1 cellular context compared by ENCODE assay signal in genomic region chr19:48445256-48445605, GRCh38.
TF ChIP-seq lines count a peak whose summit lies in the region.

No MANE protein-coding gene starts in this region.

TF ChIP-seq in HEK293, 187 proteins besides CTCF, POLR2A, EP300 and RAD21 (continued from another document):
- 0 out of 2 replicates have a peak, but pooled peaks have one; percentile 20 for TF ChIP-seq PRDM6 (tag by site-specific recombination; IDR thresholded peaks at IDR 0.05)
- no peak for TF ChIP-seq ZBTB17 (tag by site-specific recombination; IDR thresholded peaks at IDR 0.05)
- TF ChIP-seq, protein P1, sequence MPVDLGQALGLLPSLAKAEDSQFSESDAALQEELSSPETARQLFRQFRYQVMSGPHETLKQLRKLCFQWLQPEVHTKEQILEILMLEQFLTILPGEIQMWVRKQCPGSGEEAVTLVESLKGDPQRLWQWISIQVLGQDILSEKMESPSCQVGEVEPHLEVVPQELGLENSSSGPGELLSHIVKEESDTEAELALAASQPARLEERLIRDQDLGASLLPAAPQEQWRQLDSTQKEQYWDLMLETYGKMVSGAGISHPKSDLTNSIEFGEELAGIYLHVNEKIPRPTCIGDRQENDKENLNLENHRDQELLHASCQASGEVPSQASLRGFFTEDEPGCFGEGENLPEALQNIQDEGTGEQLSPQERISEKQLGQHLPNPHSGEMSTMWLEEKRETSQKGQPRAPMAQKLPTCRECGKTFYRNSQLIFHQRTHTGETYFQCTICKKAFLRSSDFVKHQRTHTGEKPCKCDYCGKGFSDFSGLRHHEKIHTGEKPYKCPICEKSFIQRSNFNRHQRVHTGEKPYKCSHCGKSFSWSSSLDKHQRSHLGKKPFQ (tag by site-specific recombination; IDR thresholded peaks at IDR 0.05): no peak
- no peak for TF ChIP-seq ZNF747 (tag by site-specific recombination; IDR thresholded peaks at IDR 0.05)
- 0 out of 2 replicates have a peak, but pooled peaks have one; percentile 18 for TF ChIP-seq ZNF24 (tag by site-specific recombination; IDR thresholded peaks at IDR 0.05)
